ENCODE assay signal across 26 cellular contexts in the genomic region with DNA sequence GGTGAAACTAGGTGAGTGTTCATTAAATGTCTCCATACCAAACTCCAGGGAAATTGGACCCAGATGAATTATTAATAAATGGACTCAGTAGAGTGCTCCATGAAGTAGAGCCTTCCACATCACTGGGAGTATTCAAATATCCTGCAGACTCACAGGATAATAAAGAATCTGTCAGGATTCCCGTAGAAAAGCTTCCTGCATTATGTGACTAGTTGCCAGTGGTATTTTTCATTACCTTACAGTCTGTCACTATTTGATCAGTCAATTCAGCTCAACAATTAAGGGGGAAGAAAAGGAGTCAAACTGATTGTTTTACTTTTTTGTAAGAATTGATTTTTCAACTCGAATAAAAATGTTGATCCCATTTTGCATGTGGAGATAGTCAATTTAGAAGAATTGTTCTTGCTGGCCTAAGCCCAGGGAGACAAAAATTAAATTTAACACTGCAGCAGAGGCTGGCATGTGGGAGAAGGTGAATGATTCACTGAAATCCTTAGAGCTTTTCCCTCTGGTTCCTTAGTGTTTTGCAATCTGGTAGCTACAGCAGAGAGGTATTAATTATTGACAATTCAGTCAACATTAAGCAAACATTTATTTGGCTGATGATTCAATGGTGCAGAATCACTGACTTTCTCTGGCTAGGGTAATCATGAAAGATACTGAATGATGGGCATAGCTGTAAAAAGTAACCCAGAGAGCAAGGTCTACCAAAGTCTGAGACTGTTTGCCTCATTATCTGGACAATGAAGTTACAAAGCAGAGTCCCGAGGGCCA.
A peak's percentile ranks its signal among the peaks of the same experiment; 100 is the strongest.
DNase-seq lines count a peak whose midpoint lies in the region; ATAC-seq, FAIRE-seq and TF ChIP-seq lines count a peak whose summit lies in the region.
"Had no signal": no experiment of that assay in that cellular context is flagged by ENCODE, and none has a peak within 500 bp of the region (broad histone marks: within the 10 kb centered on the region; RNA-seq: fewer than 3 reads in every experiment).

No MANE protein-coding gene starts in this region.

- ATAC-seq in HG02938 (IDR thresholded peaks at IDR 0.05; ENCODE audit: unreplicated experiment) (no peak), GM19397 (IDR thresholded peaks at IDR 0.05; ENCODE audit: unreplicated experiment) (no peak)
- ATAC-seq: activated CD8-positive, alpha-beta T cell treated with anti-CD3 and anti-CD28 coated beads, Interleukin-2, amount 10 ng/mL, durations not matched to agents 7 days and 5 days; SK-N-SH treated with all-trans-retinoic acid at 6 μM for 48 hours; stimulated activated memory B cell treated with anti-CD40 and anti-IgM and Interleukin-4, amounts not matched to agents 10 μg/mL and 1 μg/mL and 100 μg/mL, for 72 hours had no signal

- H3K4me1 ChIP-seq in hepatocyte (ENCODE audit: insufficient read depth) = no peaks in the 10 kb centered on the region
- H3K4me1 ChIP-seq: lower lobe of right lung, parathyroid adenoma, sigmoid colon had no signal

- WGBS in hepatocyte (ENCODE audit: low lambda C conversion rate, missing lambda C conversion rate) = 69% methylated on average over 3 of the region's 3 CpGs

- H2AFZ ChIP-seq in hepatocyte (no peak overlapping the region), neural cell (ENCODE audit: low read depth, low read length) (no peak overlapping the region)
- H2AFZ ChIP-seq: parathyroid adenoma had no signal

- H3K27ac ChIP-seq in hepatocyte (peak overlapping the region; percentile 15), neural cell (ENCODE audit: low read length) (no peak overlapping the region)
- H3K27ac ChIP-seq: lower lobe of right lung, parathyroid adenoma, sigmoid colon, thoracic aorta had no signal

- FAIRE-seq in RCC 7860 (lab: Jason Lieb, UNC) = peak; percentile 96
- FAIRE-seq: GM12892 had no signal

- H4K20me1 ChIP-seq in hepatocyte (ENCODE audit: insufficient read depth, poor library complexity, severe bottlenecking) = no peaks in the 10 kb centered on the region
- H4K20me1 ChIP-seq in neural cell (ENCODE audit: insufficient read depth) = no peaks in the 10 kb centered on the region

- H3K4me2 ChIP-seq in hepatocyte (no peak overlapping the region), neural cell (ENCODE audit: low read length) (no peak overlapping the region)

- no peak for TF ChIP-seq RAD21 in neural cell (conservative IDR thresholded peaks at IDR 0.05)

- no peaks in the 10 kb centered on the region for H3K9me2 ChIP-seq in hepatocyte (replicated peaks; ENCODE audit: insufficient read depth)
- H3K9me2 ChIP-seq in neural cell (ENCODE audit: insufficient read depth, low read length) = no peaks in the 10 kb centered on the region

- TF ChIP-seq CTCF in hepatocyte (IDR thresholded peaks at IDR 0.05; ENCODE audit: poor library complexity) (no peak), neural cell (IDR thresholded peaks at IDR 0.05; ENCODE audit: poor library complexity, severe bottlenecking) (no peak)

- DNase-seq in GM03348 (ENCODE audit: low spot score) (peak; percentile 16), RCC 7860 (ENCODE audit: low spot score) (peak; percentile 94), hepatocyte (ENCODE audit: low spot score) (peak; percentile 50), NCI-H2081 (lab: John Stamatoyannopoulos, UW) (no peak), HUDEP-2 (lab: John Stamatoyannopoulos, UW; ENCODE audit: unreplicated experiment in 76 of 76) (no peak)
- DNase-seq: activated B cell treated with CpG ODN at 0.5 μM for 24 hours; activated CD8-positive, alpha-beta T cell treated with anti-CD3 and anti-CD28 coated beads, Interleukin-2, amount 10 ng/mL, durations not matched to agents 7 days and 5 days; activated naive CD4-positive, alpha-beta T cell treated with Interleukin-2 at 50 U/mL for 16 hours; activated T-cell treated with anti-CD3 and anti-CD28 coated beads, Interleukin-2, amount 50 U/mL, for 1 hour; CD4-positive, alpha-beta T cell; erythroblast; H7; lower lobe of right lung; NCI-H1105; NCI-H2029 treated with DMSO at 0.1 percent for 48 hours; NCI-H510A; RPMI8226; sigmoid colon had no signal

- no peaks in the 10 kb centered on the region for H3K9me3 ChIP-seq in hepatocyte (ENCODE audit: low read depth)
- H3K9me3 ChIP-seq in neural cell (ENCODE audit: low read length) = no peaks in the 10 kb centered on the region
- H3K9me3 ChIP-seq: lower lobe of right lung, sigmoid colon had no signal

- H3K27me3 ChIP-seq in hepatocyte = no peaks in the 10 kb centered on the region
- no peaks in the 10 kb centered on the region for H3K27me3 ChIP-seq in neural cell (ENCODE audit: insufficient read depth, low read depth, low read length)
- H3K27me3 ChIP-seq: sigmoid colon had no signal

- H3K36me3 ChIP-seq in hepatocyte (replicated peaks; ENCODE audit: insufficient read depth, low read depth) (no peaks in the 10 kb centered on the region), neural cell (ENCODE audit: insufficient read depth, low read length) (no peaks in the 10 kb centered on the region)
- H3K36me3 ChIP-seq: lower lobe of right lung, sigmoid colon, thoracic aorta had no signal

- no peak overlapping the region for H3K9ac ChIP-seq in neural cell (ENCODE audit: low read length)
- H3K9ac ChIP-seq: parathyroid adenoma had no signal

- H3F3A ChIP-seq in neural cell (ENCODE audit: insufficient read depth, low read length, poor library complexity, severe bottlenecking) = no peaks in the 10 kb centered on the region

- peak; percentile 32 for TF ChIP-seq EP300 in neural cell (conservative IDR thresholded peaks at IDR 0.05; ENCODE audit: poor library complexity, severe bottlenecking)

- H3K79me2 ChIP-seq in hepatocyte = no peaks in the 10 kb centered on the region
- H3K79me2 ChIP-seq in neural cell (replicated peaks; ENCODE audit: insufficient read depth, low read length) = no peaks in the 10 kb centered on the region
- H3K79me2 ChIP-seq: parathyroid adenoma had no signal

- H3K4me3 ChIP-seq in hepatocyte = no peak overlapping the region
- no peak overlapping the region for H3K4me3 ChIP-seq in neural cell (ENCODE audit: low read length)
- H3K4me3 ChIP-seq: lower lobe of right lung, sigmoid colon, thoracic aorta had no signal

TF ChIP-seq in neural cell, 6 proteins besides CTCF, POLR2A, EP300 and RAD21:
- no peak for TF ChIP-seq EZH2 (IDR thresholded peaks at IDR 0.05; ENCODE audit: borderline replicate concordance, insufficient read depth, low read length, poor library complexity, severe bottlenecking)
- TF ChIP-seq, protein P1, sequence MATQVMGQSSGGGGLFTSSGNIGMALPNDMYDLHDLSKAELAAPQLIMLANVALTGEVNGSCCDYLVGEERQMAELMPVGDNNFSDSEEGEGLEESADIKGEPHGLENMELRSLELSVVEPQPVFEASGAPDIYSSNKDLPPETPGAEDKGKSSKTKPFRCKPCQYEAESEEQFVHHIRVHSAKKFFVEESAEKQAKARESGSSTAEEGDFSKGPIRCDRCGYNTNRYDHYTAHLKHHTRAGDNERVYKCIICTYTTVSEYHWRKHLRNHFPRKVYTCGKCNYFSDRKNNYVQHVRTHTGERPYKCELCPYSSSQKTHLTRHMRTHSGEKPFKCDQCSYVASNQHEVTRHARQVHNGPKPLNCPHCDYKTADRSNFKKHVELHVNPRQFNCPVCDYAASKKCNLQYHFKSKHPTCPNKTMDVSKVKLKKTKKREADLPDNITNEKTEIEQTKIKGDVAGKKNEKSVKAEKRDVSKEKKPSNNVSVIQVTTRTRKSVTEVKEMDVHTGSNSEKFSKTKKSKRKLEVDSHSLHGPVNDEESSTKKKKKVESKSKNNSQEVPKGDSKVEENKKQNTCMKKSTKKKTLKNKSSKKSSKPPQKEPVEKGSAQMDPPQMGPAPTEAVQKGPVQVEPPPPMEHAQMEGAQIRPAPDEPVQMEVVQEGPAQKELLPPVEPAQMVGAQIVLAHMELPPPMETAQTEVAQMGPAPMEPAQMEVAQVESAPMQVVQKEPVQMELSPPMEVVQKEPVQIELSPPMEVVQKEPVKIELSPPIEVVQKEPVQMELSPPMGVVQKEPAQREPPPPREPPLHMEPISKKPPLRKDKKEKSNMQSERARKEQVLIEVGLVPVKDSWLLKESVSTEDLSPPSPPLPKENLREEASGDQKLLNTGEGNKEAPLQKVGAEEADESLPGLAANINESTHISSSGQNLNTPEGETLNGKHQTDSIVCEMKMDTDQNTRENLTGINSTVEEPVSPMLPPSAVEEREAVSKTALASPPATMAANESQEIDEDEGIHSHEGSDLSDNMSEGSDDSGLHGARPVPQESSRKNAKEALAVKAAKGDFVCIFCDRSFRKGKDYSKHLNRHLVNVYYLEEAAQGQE (IDR thresholded peaks at IDR 0.05; ENCODE audit: borderline replicate concordance) = peak; percentile 29

Comparison
In these comparisons a context has a peak if more than half of its experiments do, and no peak if none do; other contexts are left out.
1. DNase-seq: peak in GM03348 (single experiment), RCC 7860 (single experiment) and hepatocyte (single experiment); none in NCI-H2081 (0 of 2) and HUDEP-2 (0 of 76).